ENCODE assay signal across 29 cellular contexts in the genomic region with DNA sequence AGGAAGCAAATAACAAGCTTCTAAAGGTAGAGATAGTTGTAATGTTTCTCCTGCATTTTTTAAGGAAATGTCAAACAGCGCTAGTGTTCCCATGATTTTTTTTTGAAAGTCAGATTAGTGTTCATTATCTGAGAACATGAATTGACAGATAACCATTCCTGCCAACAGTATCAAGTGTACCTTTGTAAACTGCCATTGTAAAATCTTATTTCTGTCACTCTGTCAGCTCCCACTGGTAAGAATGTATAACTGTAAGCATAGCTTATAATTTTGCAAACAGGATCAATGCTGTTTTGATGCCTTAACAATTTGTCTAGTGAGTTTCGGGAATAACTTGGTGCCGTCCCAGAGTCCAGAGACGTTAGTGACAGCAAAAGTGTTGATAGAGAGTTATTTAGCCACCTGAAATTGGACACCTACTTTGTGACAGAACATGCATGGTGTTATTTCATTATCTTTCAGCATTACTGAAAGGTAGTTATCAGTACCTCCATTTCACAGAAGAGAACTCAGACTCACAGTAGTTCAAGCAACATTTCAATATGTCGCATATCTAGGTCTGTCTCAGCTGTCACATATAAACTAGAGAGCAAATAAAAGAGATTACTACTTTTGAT.
"Had no signal": no experiment of that assay in that cellular context is flagged by ENCODE, and none has a peak within 500 bp of the region (broad histone marks: within the 10 kb centered on the region; RNA-seq: fewer than 3 reads in every experiment).

No MANE protein-coding gene starts in this region.

- ATAC-seq: naive thymus-derived CD4-positive, alpha-beta T cell; natural killer cell; pancreas; right lobe of liver; stimulated activated effector memory CD8-positive, alpha-beta T cell treated with anti-CD3 and anti-CD28 coated beads, Interleukin-12 subunit alpha, Interleukin-12 subunit beta, amount 100 ng/mL, for 72 hours; stimulated activated naive B cell treated with anti-CD40 and anti-IgM and Interleukin-4, amounts not matched to agents 10 μg/mL and 1 μg/mL and 100 μg/mL, for 72 hours; upper lobe of right lung had no signal

- H3K27me3 Mint-ChIP-seq: stimulated activated naive B cell treated with anti-CD40 and anti-IgM and Interleukin-4, amounts not matched to agents 10 μg/mL and 1 μg/mL and 100 μg/mL, for 72 hours; stimulated activated naive CD8-positive, alpha-beta T cell treated with anti-CD3 and anti-CD28 coated beads, Interleukin-15, Interleukin-2, amounts not matched to agents 100 ng/mL and 50 ng/mL, for 24 hours had no signal

- H3K9me3 Mint-ChIP-seq: neural crest cell; stimulated activated naive CD8-positive, alpha-beta T cell treated with anti-CD3 and anti-CD28 coated beads, Interleukin-15, Interleukin-2, amounts not matched to agents 100 ng/mL and 50 ng/mL, for 24 hours had no signal

- H3K9me3 ChIP-seq: neutrophil, pancreas, prostate gland, right atrium auricular region, right lobe of liver, sigmoid colon, suprapubic skin, testis, tibial artery, transverse colon, upper lobe of right lung, uterus had no signal

- H3K36me3 ChIP-seq: neutrophil, pancreas, prostate gland, right atrium auricular region, right lobe of liver, sigmoid colon, suprapubic skin, tibial artery, transverse colon, upper lobe of right lung, uterus had no signal

- H3K4me1 ChIP-seq: pancreas, prostate gland, right atrium auricular region, right lobe of liver, sigmoid colon, suprapubic skin, testis, tibial artery, transverse colon, upper lobe of right lung, uterus had no signal

- H3K4me3 Mint-ChIP-seq: naive thymus-derived CD4-positive, alpha-beta T cell; natural killer cell; nephron; neural crest cell; stimulated activated effector memory CD8-positive, alpha-beta T cell treated with anti-CD3 and anti-CD28 coated beads, Interleukin-12 subunit alpha, Interleukin-12 subunit beta, amount 100 ng/mL, for 72 hours; stimulated activated naive B cell treated with anti-CD40 and anti-IgM and Interleukin-4, amounts not matched to agents 10 μg/mL and 1 μg/mL and 100 μg/mL, for 72 hours; stimulated activated naive CD8-positive, alpha-beta T cell treated with anti-CD3 and anti-CD28 coated beads, Interleukin-15, Interleukin-2, amounts not matched to agents 100 ng/mL and 50 ng/mL, for 24 hours; type B pancreatic cell had no signal

- DNase-seq: naive thymus-derived CD4-positive, alpha-beta T cell; natural killer cell; nucleus accumbens; pancreas; retina; right lobe of liver; sigmoid colon; small intestine; stimulated activated CD4-positive, alpha-beta T cell treated with anti-CD3 and anti-CD28 coated beads, Interleukin-15, amount 100 ng/mL, for 24 hours; stimulated activated CD4-positive, alpha-beta T cell treated with anti-CD3 and anti-CD28 coated beads, Interleukin-2, amount 100 ng/mL, for 24 hours; stimulated activated CD4-positive, alpha-beta T cell treated with anti-CD3 and anti-CD28 coated beads, Interleukin-2, amount 100 ng/mL, for 48 hours; stimulated activated CD4-positive, alpha-beta T cell treated with anti-CD3 and anti-CD28 coated beads, Interleukin-4, amount 100 ng/mL, for 24 hours; stimulated activated naive B cell treated with anti-CD40 and anti-IgM and Interleukin-4, amounts not matched to agents 10 μg/mL and 1 μg/mL and 100 μg/mL, for 72 hours; stimulated activated naive CD4-positive, alpha-beta T cell treated with Interleukin-2 at 50 U/mL for 16 hours; substantia nigra; testis; tibial artery; transverse colon; upper lobe of right lung; uterus had no signal

- H3K27ac ChIP-seq: neutrophil, pancreas, prostate gland, right atrium auricular region, right lobe of liver, sigmoid colon, suprapubic skin, testis, tibial artery, transverse colon, upper lobe of right lung, uterus had no signal

- H3K27me3 ChIP-seq: neutrophil, pancreas, right atrium auricular region, right lobe of liver, sigmoid colon, suprapubic skin, testis, tibial artery, transverse colon, upper lobe of right lung, uterus had no signal

- FAIRE-seq: pancreas, small intestine had no signal

- H3K27ac Mint-ChIP-seq: naive thymus-derived CD4-positive, alpha-beta T cell; natural killer cell; nephron; stimulated activated effector memory CD8-positive, alpha-beta T cell treated with anti-CD3 and anti-CD28 coated beads, Interleukin-12 subunit alpha, Interleukin-12 subunit beta, amount 100 ng/mL, for 72 hours; stimulated activated naive B cell treated with anti-CD40 and anti-IgM and Interleukin-4, amounts not matched to agents 10 μg/mL and 1 μg/mL and 100 μg/mL, for 72 hours; stimulated activated naive CD8-positive, alpha-beta T cell treated with anti-CD3 and anti-CD28 coated beads, Interleukin-15, Interleukin-2, amounts not matched to agents 100 ng/mL and 50 ng/mL, for 24 hours; type B pancreatic cell had no signal

- H3K4me1 Mint-ChIP-seq: naive thymus-derived CD4-positive, alpha-beta T cell; natural killer cell; nephron; neural crest cell; stimulated activated effector memory CD8-positive, alpha-beta T cell treated with anti-CD3 and anti-CD28 coated beads, Interleukin-12 subunit alpha, Interleukin-12 subunit beta, amount 100 ng/mL, for 72 hours; stimulated activated naive B cell treated with anti-CD40 and anti-IgM and Interleukin-4, amounts not matched to agents 10 μg/mL and 1 μg/mL and 100 μg/mL, for 72 hours had no signal

- H3K4me3 ChIP-seq: pancreas, prostate gland, right atrium auricular region, right lobe of liver, sigmoid colon, suprapubic skin, testis, tibial artery, transverse colon, upper lobe of right lung, uterus had no signal
